ENCODE assay signal across 1 cellular context in genomic region chr17:51155416-51155815, GRCh38.
TF ChIP-seq lines count a peak whose summit lies in the region.

No MANE protein-coding gene starts in this region.

TF ChIP-seq in IMR-90, 13 proteins besides CTCF, POLR2A, EP300 and RAD21:
- TF ChIP-seq MXI1 (IDR thresholded peaks at IDR 0.05; ENCODE audit: borderline replicate concordance, low read depth, low read length) (no peak), BHLHE40 (IDR thresholded peaks at IDR 0.05; ENCODE audit: low read depth, low read length) (no peak), MAFK (IDR thresholded peaks at IDR 0.05; ENCODE audit: low read depth, low read length) (no peak), ELK1 (IDR thresholded peaks at IDR 0.05; ENCODE audit: borderline replicate concordance, low read depth, low read length) (no peak), RFX5 (IDR thresholded peaks at IDR 0.05; ENCODE audit: low read depth, low read length) (no peak), RCOR1 (IDR thresholded peaks at IDR 0.05; ENCODE audit: insufficient replicate concordance, low read length) (no peak), SMC3 (IDR thresholded peaks at IDR 0.05; ENCODE audit: low read depth, low read length) (no peak), USF2 (IDR thresholded peaks at IDR 0.05; ENCODE audit: low read depth, low read length) (no peak), NFE2L2 (IDR thresholded peaks at IDR 0.05; ENCODE audit: low read depth, low read length) (no peak), MAZ (IDR thresholded peaks at IDR 0.05; ENCODE audit: borderline replicate concordance, low read depth, low read length) (no peak), CHD1 (IDR thresholded peaks at IDR 0.05; ENCODE audit: low read depth, low read length) (no peak), CEBPB (IDR thresholded peaks at IDR 0.05; ENCODE audit: low read depth, low read length) (no peak), FOS (IDR thresholded peaks at IDR 0.05; ENCODE audit: low read depth, low read length) (no peak)
